Comparison of ENCODE assay signal across 10 cellular contexts in genomic region chr1:92411511-92411910, GRCh38.
DNase-seq lines count a peak whose midpoint lies in the region; ATAC-seq and TF ChIP-seq lines count a peak whose summit lies in the region.
"Had no signal": no experiment of that assay in that cellular context is flagged by ENCODE, and none has a peak within 500 bp of the region (broad histone marks: within the 10 kb centered on the region; RNA-seq: fewer than 3 reads in every experiment).

No MANE protein-coding gene starts in this region.

- no peaks in the 10 kb centered on the region for H3K4me1 ChIP-seq in osteoblast (ENCODE audit: insufficient read depth, low read length)
- H3K4me1 ChIP-seq: parathyroid adenoma had no signal

- H3K4me2 ChIP-seq in osteoblast (ENCODE audit: insufficient read depth, low read length): no peak overlapping the region

- in situ Hi-C loops in KBM-7 (cut with MboI; ENCODE audit: low pct_unique_long_range_greater_than_20kb, low sequenced_read_pairs): no loop called here

- H3K27me3 Mint-ChIP-seq in activated T-cell treated with anti-CD3 and anti-CD28 coated beads, Interleukin-2, amount 50 U/mL, for 72 hours (ENCODE audit: low read depth): no peaks in the 10 kb centered on the region
- no peaks in the 10 kb centered on the region for H3K27me3 Mint-ChIP-seq in activated T-cell treated with anti-CD3 and anti-CD28 coated beads, Interleukin-2, amount 50 U/mL, for 24 hours

- no peaks in the 10 kb centered on the region for H4K20me1 ChIP-seq in osteoblast (ENCODE audit: insufficient read depth, low read length)

- no peaks in the 10 kb centered on the region for H3K36me3 Mint-ChIP-seq in activated T-cell treated with anti-CD3 and anti-CD28 coated beads, Interleukin-2, amount 50 U/mL, for 72 hours (ENCODE audit: insufficient read depth in 2 of 2)
- no peaks in the 10 kb centered on the region for H3K36me3 Mint-ChIP-seq in activated T-cell treated with anti-CD3 and anti-CD28 coated beads, Interleukin-2, amount 50 U/mL, for 24 hours (ENCODE audit: low read depth)

- no peaks in the 10 kb centered on the region for H3K27me3 ChIP-seq in osteoblast (ENCODE audit: insufficient read depth, low read length)

- TF ChIP-seq CTCF in osteoblast (IDR thresholded peaks at IDR 0.05; ENCODE audit: extremely low read depth, low read depth, low read length): no peak

- H3K9me3 Mint-ChIP-seq in activated T-cell treated with anti-CD3 and anti-CD28 coated beads, Interleukin-2, amount 50 U/mL, for 72 hours: no peaks in the 10 kb centered on the region
- H3K9me3 Mint-ChIP-seq in activated T-cell treated with anti-CD3 and anti-CD28 coated beads, Interleukin-2, amount 50 U/mL, for 24 hours: no peaks in the 10 kb centered on the region

- H3K27ac Mint-ChIP-seq in activated T-cell treated with anti-CD3 and anti-CD28 coated beads, Interleukin-2, amount 50 U/mL, for 72 hours: peak overlapping the region; percentile 83
- no peak overlapping the region for H3K27ac Mint-ChIP-seq in activated T-cell treated with anti-CD3 and anti-CD28 coated beads, Interleukin-2, amount 50 U/mL, for 24 hours

- peak overlapping the region in 1 of 2 donors; percentile 65 for H3K4me3 Mint-ChIP-seq in activated T-cell treated with anti-CD3 and anti-CD28 coated beads, Interleukin-2, amount 50 U/mL, for 72 hours
- no peak overlapping the region for H3K4me3 Mint-ChIP-seq in activated T-cell treated with anti-CD3 and anti-CD28 coated beads, Interleukin-2, amount 50 U/mL, for 24 hours

- H3K79me2 ChIP-seq in osteoblast (ENCODE audit: insufficient read depth, low read length): no peaks in the 10 kb centered on the region
- H3K79me2 ChIP-seq: parathyroid adenoma had no signal

- H3K4me1 Mint-ChIP-seq in activated T-cell treated with anti-CD3 and anti-CD28 coated beads, Interleukin-2, amount 50 U/mL, for 72 hours (ENCODE audit: low read depth): peaks cover 33% of the 10 kb centered on the region
- H3K4me1 Mint-ChIP-seq in activated T-cell treated with anti-CD3 and anti-CD28 coated beads, Interleukin-2, amount 50 U/mL, for 24 hours (ENCODE audit: low read depth): peaks cover 31% of the 10 kb centered on the region

- no peak overlapping the region for H2AFZ ChIP-seq in osteoblast (ENCODE audit: low read length)
- H2AFZ ChIP-seq: parathyroid adenoma had no signal

- peak; percentile 61 to 64 for ATAC-seq in activated T-cell treated with anti-CD3 and anti-CD28 coated beads, Interleukin-2, amount 50 U/mL, for 72 hours (replicated peaks in 1 of 2)
- ATAC-seq in HG02840 (IDR thresholded peaks at IDR 0.05; ENCODE audit: low FRiP score, unreplicated experiment): no peak

- DNase-seq in activated T-cell treated with anti-CD3 and anti-CD28 coated beads, Interleukin-2, amount 50 U/mL, for 72 hours: peak in 1 of 2 donors; percentile 8
- no peak for DNase-seq in activated T-cell treated with anti-CD3 and anti-CD28 coated beads, Interleukin-2, amount 50 U/mL, for 24 hours
- DNase-seq in KBM-7 (peak; percentile 61), amniotic stem cell (lab: John Stamatoyannopoulos, UW) (peak; percentile 2), osteoblast (ENCODE audit: insufficient read length, low spot score, missing footprints) (peak; percentile 63), substantia nigra (lab: John Stamatoyannopoulos, UW) (no peak), NCI-H526 treated with DMSO at 0.1 percent for 48 hours (lab: John Stamatoyannopoulos, UW) (no peak)
- DNase-seq: stimulated activated CD8-positive, alpha-beta memory T cell treated with anti-CD3 and anti-CD28 coated beads, Interleukin-4, amount 100 ng/mL, for 48 hours had no signal

- H3K4me3 ChIP-seq in osteoblast (ENCODE audit: insufficient read depth, low read length): no peak overlapping the region

- no peaks in the 10 kb centered on the region for H3K36me3 ChIP-seq in osteoblast (ENCODE audit: insufficient read depth, low read length)

- H3K27ac ChIP-seq in osteoblast (ENCODE audit: low read depth, low read length): no peak overlapping the region
- no peak overlapping the region for H3K27ac ChIP-seq in substantia nigra (ENCODE audit: low read depth, low read length, poor library complexity, severe bottlenecking)
- H3K27ac ChIP-seq: parathyroid adenoma had no signal

- H3K9me3 ChIP-seq in osteoblast (ENCODE audit: low read depth, low read length): no peaks in the 10 kb centered on the region

Comparison
In these comparisons a context has a peak if more than half of its experiments do, and no peak if none do; other contexts are left out.
1. DNase-seq: peak in KBM-7 (single experiment), amniotic stem cell (single experiment) and osteoblast (single experiment); none in activated T-cell treated with anti-CD3 and anti-CD28 coated beads, Interleukin-2, amount 50 U/mL, for 24 hours (single experiment), substantia nigra (0 of 49) and NCI-H526 treated with DMSO at 0.1 percent for 48 hours (single experiment).